Comparison of ENCODE assay signal across 10 cellular contexts in the genomic region with DNA sequence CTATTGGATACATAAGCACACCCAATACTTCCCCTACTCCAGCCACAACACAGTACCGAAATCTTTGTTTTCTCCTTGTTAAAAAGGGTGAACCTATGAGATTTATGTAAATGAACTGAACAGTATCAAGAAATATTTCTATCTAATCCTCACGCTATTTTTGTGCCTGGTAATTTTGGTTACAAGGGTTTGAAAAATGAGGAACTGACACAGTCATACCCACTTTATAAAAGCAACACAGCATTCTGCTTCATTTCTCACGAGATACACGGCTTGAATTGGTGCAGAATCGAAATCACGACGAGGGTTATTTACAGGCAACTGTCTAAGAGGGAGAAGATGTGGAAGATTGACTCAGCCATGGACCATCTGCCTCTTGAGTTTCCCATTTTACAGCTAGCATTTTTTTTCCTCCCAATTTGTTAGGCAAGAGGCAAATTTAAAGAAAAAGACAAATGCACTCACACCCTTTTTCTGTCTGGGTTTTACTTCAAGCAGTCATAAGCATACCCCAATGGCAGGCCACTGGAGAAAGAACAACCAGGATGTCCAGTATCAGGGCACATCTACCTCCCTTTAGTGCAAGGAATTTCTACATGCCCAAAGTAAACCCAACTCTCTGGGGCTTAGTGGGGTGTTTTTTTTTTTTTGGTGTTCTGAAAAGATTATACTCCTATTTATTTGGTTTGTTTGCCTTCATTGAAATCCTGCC.
DNase-seq lines count a peak whose midpoint lies in the region; ATAC-seq, FAIRE-seq and TF ChIP-seq lines count a peak whose summit lies in the region.
"Had no signal": no experiment of that assay in that cellular context is flagged by ENCODE, and none has a peak within 500 bp of the region (broad histone marks: within the 10 kb centered on the region; RNA-seq: fewer than 3 reads in every experiment).

No MANE protein-coding gene starts in this region.

- SMC1A ChIA-PET in GM12878 (lab: Charles Lee; ENCODE audit: uncharacterized antibody, unreplicated experiment), result interaction anchor here (0.8 to 1.9 kb wide), 5 partner anchors 12 to 456 kb away, joined by 3 to 6 read pairs (median 5); no protein-coding TSS in a partner anchor

- ATAC-seq in GM21576 (IDR thresholded peaks at IDR 0.05; ENCODE audit: unreplicated experiment) (peak; percentile 86), HG03378 (IDR thresholded peaks at IDR 0.05; ENCODE audit: unreplicated experiment) (peak; percentile 94), GM12878 (peak; percentile 88)
- ATAC-seq in activated CD8-positive, alpha-beta T cell treated with anti-CD3 and anti-CD28 coated beads for 36 hours, result no peak
- no peak for ATAC-seq in activated T-helper 17 cell treated with anti-CD3 and anti-CD28 coated beads, Interleukin-2, amount 50 U/mL, for 72 hours (replicated peaks)
- ATAC-seq: HepG2 had no signal

- H3K27me3 ChIP-seq in GM12878 (replicated peaks in 1 of 2; ENCODE audit: control insufficient read depth in 2 of 2, insufficient read depth in 2 of 2, low read length in 1 of 2), result no peaks in the 10 kb centered on the region

- CTCF ChIA-PET in GM12878 (lab: Yijun Ruan, JAX), result interaction anchor here (0.6 to 2.5 kb wide), 2 partner anchors 123 to 684 kb away, joined by 3 to 7 read pairs; no protein-coding TSS in a partner anchor
- CTCF ChIA-PET in activated CD8-positive, alpha-beta T cell treated with anti-CD3 and anti-CD28 coated beads for 36 hours (lab: Charles Lee), result no interaction called here

- no peaks in the 10 kb centered on the region for H3K79me2 ChIP-seq in GM12878 (ENCODE audit: control insufficient read depth, insufficient read depth, low read length)

- H3K4me3 ChIP-seq in GM12878, result no peak overlapping the region

- H3K9me3 ChIP-seq in GM12878 (replicated peaks; ENCODE audit: control insufficient read depth, insufficient read depth, low read length), result no peaks in the 10 kb centered on the region; the same call in 2 of the 3 replicates

- H3K36me3 Mint-ChIP-seq in activated CD8-positive, alpha-beta T cell treated with anti-CD3 and anti-CD28 coated beads for 36 hours (ENCODE audit: low read depth), result no peaks in the 10 kb centered on the region
- no peaks in the 10 kb centered on the region for H3K36me3 Mint-ChIP-seq in activated T-helper 17 cell treated with anti-CD3 and anti-CD28 coated beads, Interleukin-2, amount 50 U/mL, for 72 hours (ENCODE audit: low read depth)
- H3K36me3 Mint-ChIP-seq in activated CD4-positive, alpha-beta T cell treated with anti-CD3 and anti-CD28 coated beads, Interleukin-2, amount 10 ng/mL, durations not matched to agents 24 days and 14 days (ENCODE audit: low read depth), result no peaks in the 10 kb centered on the region

- peaks cover 1% of the 10 kb centered on the region for H3K27me3 Mint-ChIP-seq in activated CD8-positive, alpha-beta T cell treated with anti-CD3 and anti-CD28 coated beads for 36 hours
- H3K27me3 Mint-ChIP-seq in activated T-helper 17 cell treated with anti-CD3 and anti-CD28 coated beads, Interleukin-2, amount 50 U/mL, for 72 hours, result no peaks in the 10 kb centered on the region
- H3K27me3 Mint-ChIP-seq in activated CD4-positive, alpha-beta T cell treated with anti-CD3 and anti-CD28 coated beads, Interleukin-2, amount 10 ng/mL, durations not matched to agents 24 days and 14 days, result no peaks in the 10 kb centered on the region

- H3K4me1 ChIP-seq in GM12878 (ENCODE audit: control insufficient read depth, insufficient read depth, low read length), result peaks cover 15% of the 10 kb centered on the region; the same call in 1 of the 2 replicates

- intact Hi-C loops in GM12878 (cut with micrococcal nuclease; ENCODE audit: unreplicated experiment), result loop anchor here (5.0 kb wide), 1 partner anchor 107 kb away; a partner anchor contains a TSS
- intact Hi-C loops in activated CD8-positive, alpha-beta T cell treated with anti-CD3 and anti-CD28 coated beads for 36 hours (cut with micrococcal nuclease), result no loop called here
- intact Hi-C loops in activated CD4-positive, alpha-beta T cell treated with anti-CD3 and anti-CD28 coated beads, Interleukin-2, amount 10 ng/mL, durations not matched to agents 24 days and 14 days (cut with micrococcal nuclease), result no loop called here

- no peak for TF ChIP-seq CTCF in GM12878 (IDR thresholded peaks at IDR 0.05 in 2 of 3, conservative IDR thresholded peaks at IDR 0.05 in 1 of 3; ENCODE audit: control insufficient read depth in 2 of 3, extremely low read depth in 1 of 3, insufficient read depth in 1 of 3, low read depth in 3 of 3, low read length in 3 of 3)
- TF ChIP-seq CTCF in activated CD8-positive, alpha-beta T cell treated with anti-CD3 and anti-CD28 coated beads for 36 hours (IDR thresholded peaks at IDR 0.05), result no peak

- no peaks in the 10 kb centered on the region for H3K4me1 Mint-ChIP-seq in activated CD8-positive, alpha-beta T cell treated with anti-CD3 and anti-CD28 coated beads for 36 hours (ENCODE audit: low read depth)
- H3K4me1 Mint-ChIP-seq in activated T-helper 17 cell treated with anti-CD3 and anti-CD28 coated beads, Interleukin-2, amount 50 U/mL, for 72 hours, result no peaks in the 10 kb centered on the region
- H3K4me1 Mint-ChIP-seq in activated CD4-positive, alpha-beta T cell treated with anti-CD3 and anti-CD28 coated beads, Interleukin-2, amount 10 ng/mL, durations not matched to agents 24 days and 14 days, result no peaks in the 10 kb centered on the region

- DNase-seq in GM18507 (ENCODE audit: extremely low spot score, insufficient read length, low read depth) (peak; percentile 28), GM12878 (ENCODE audit: low read depth, low spot score) (peak; percentile 71), HTR-8/SVneo (ENCODE audit: insufficient read length, low spot score) (no peak)
- DNase-seq in activated CD8-positive, alpha-beta T cell treated with anti-CD3 and anti-CD28 coated beads for 36 hours, result no peak
- no peak for DNase-seq in activated CD4-positive, alpha-beta T cell treated with anti-CD3 and anti-CD28 coated beads, Interleukin-2, amount 10 ng/mL, durations not matched to agents 24 days and 14 days
- DNase-seq: activated T-cell treated with anti-CD3 and anti-CD28 coated beads for 4 hours had no signal

- no peak overlapping the region for H3K27ac ChIP-seq in GM12878 (ENCODE audit: control insufficient read depth, insufficient read depth)

- H3K36me3 ChIP-seq in GM12878 (ENCODE audit: control insufficient read depth in 2 of 2, insufficient read depth in 2 of 2, low read length in 1 of 2), result no peaks in the 10 kb centered on the region

- 0% methylated on average over 7 of the region's 7 CpGs for WGBS in GM12878 (ENCODE audit: insufficient coverage, insufficient replicate concordance, low lambda C conversion rate, missing lambda C conversion rate)

- H3K4me3 Mint-ChIP-seq in activated CD8-positive, alpha-beta T cell treated with anti-CD3 and anti-CD28 coated beads for 36 hours, result no peak overlapping the region
- H3K4me3 Mint-ChIP-seq in activated T-helper 17 cell treated with anti-CD3 and anti-CD28 coated beads, Interleukin-2, amount 50 U/mL, for 72 hours, result no peak overlapping the region
- no peak overlapping the region for H3K4me3 Mint-ChIP-seq in activated CD4-positive, alpha-beta T cell treated with anti-CD3 and anti-CD28 coated beads, Interleukin-2, amount 10 ng/mL, durations not matched to agents 24 days and 14 days

- POLR2A ChIA-PET in GM12878 (lab: Charles Lee), result no interaction called here
- POLR2A ChIA-PET in activated CD8-positive, alpha-beta T cell treated with anti-CD3 and anti-CD28 coated beads for 36 hours (lab: Charles Lee), result no interaction called here

- TF ChIP-seq EP300 in GM12878 (IDR thresholded peaks at IDR 0.05; ENCODE audit: borderline replicate concordance in 1 of 2, control insufficient read depth in 1 of 2, low read depth in 2 of 2, low read length in 2 of 2), result peak in 1 of 2 experiments; percentile 79; a peak in 2 of 4 replicates

- no peak for TF ChIP-seq RAD21 in GM12878 (IDR thresholded peaks at IDR 0.05; ENCODE audit: insufficient read depth, low read depth, low read length)

- no peak for TF ChIP-seq POLR2A in GM12878 (IDR thresholded peaks at IDR 0.05; ENCODE audit: low read depth, low read length)

- no peaks in the 10 kb centered on the region for H3K9me3 Mint-ChIP-seq in activated CD8-positive, alpha-beta T cell treated with anti-CD3 and anti-CD28 coated beads for 36 hours
- peaks cover 4% of the 10 kb centered on the region for H3K9me3 Mint-ChIP-seq in activated T-helper 17 cell treated with anti-CD3 and anti-CD28 coated beads, Interleukin-2, amount 50 U/mL, for 72 hours
- H3K9me3 Mint-ChIP-seq in activated CD4-positive, alpha-beta T cell treated with anti-CD3 and anti-CD28 coated beads, Interleukin-2, amount 10 ng/mL, durations not matched to agents 24 days and 14 days, result no peaks in the 10 kb centered on the region

- H4K20me1 ChIP-seq in GM12878 (ENCODE audit: control insufficient read depth, insufficient read depth), result no peaks in the 10 kb centered on the region

- RAD21 ChIA-PET in GM12878 (lab: Charles Lee; ENCODE audit: unreplicated experiment), result interaction anchor here (0.8 to 2.9 kb wide), 3 partner anchors 106 to 691 kb away, joined by 3 to 11 read pairs (median 9); no protein-coding TSS in a partner anchor

- FAIRE-seq in GM18507 (lab: Jason Lieb, UNC) (peak; percentile 86), GM12878 (lab: Jason Lieb, UNC) (peak; percentile 97), HTR-8/SVneo (lab: Jason Lieb, UNC) (no peak)
- FAIRE-seq: HepG2 had no signal

- H2AFZ ChIP-seq in GM12878 (ENCODE audit: control insufficient read depth, low read depth, low read length), result no peak overlapping the region; the same call in 1 of the 2 replicates

- in situ Hi-C loops in GM12878 (cut with MboI), result no loop called here

- no TSS peak for BruUV-seq in GM12878 (replicated peaks; lab: Mats Ljungman, UMichigan)

- H3K27ac Mint-ChIP-seq in activated CD8-positive, alpha-beta T cell treated with anti-CD3 and anti-CD28 coated beads for 36 hours, result no peak overlapping the region
- H3K27ac Mint-ChIP-seq in activated T-helper 17 cell treated with anti-CD3 and anti-CD28 coated beads, Interleukin-2, amount 50 U/mL, for 72 hours, result no peak overlapping the region
- H3K27ac Mint-ChIP-seq in activated CD4-positive, alpha-beta T cell treated with anti-CD3 and anti-CD28 coated beads, Interleukin-2, amount 10 ng/mL, durations not matched to agents 24 days and 14 days, result no peak overlapping the region

- H3K9ac ChIP-seq in GM12878 (ENCODE audit: control insufficient read depth, insufficient read depth, low read length), result no peak overlapping the region

- H3K4me2 ChIP-seq in GM12878 (ENCODE audit: control insufficient read depth, insufficient read depth), result peak overlapping the region; percentile 63

TF ChIP-seq in GM12878, 131 proteins besides CTCF, POLR2A, EP300 and RAD21 (continues in another document):
- peak; percentile 82 for TF ChIP-seq BCL11A (IDR thresholded peaks at IDR 0.05; ENCODE audit: low read depth, low read length)
- no peak for TF ChIP-seq TCF3 (IDR thresholded peaks at IDR 0.05; ENCODE audit: borderline replicate concordance, insufficient read depth, low read depth, low read length)
- peak; percentile 57 to 71; a peak in 3 of 4 replicates for TF ChIP-seq BHLHE40 (IDR thresholded peaks at IDR 0.05; ENCODE audit: borderline replicate concordance in 1 of 2, low read depth in 2 of 2, low read length in 1 of 2)
- no peak for TF ChIP-seq TARDBP (IDR thresholded peaks at IDR 0.05; ENCODE audit: borderline replicate concordance)
- no peak for TF ChIP-seq PAX8 (IDR thresholded peaks at IDR 0.05)

Comparison
In these comparisons a context has a peak if more than half of its experiments do, and no peak if none do; other contexts are left out.
1. DNase-seq: peak in GM18507 (single experiment) and GM12878 (single experiment); none in activated CD8-positive, alpha-beta T cell treated with anti-CD3 and anti-CD28 coated beads for 36 hours (single experiment), activated CD4-positive, alpha-beta T cell treated with anti-CD3 and anti-CD28 coated beads, Interleukin-2, amount 10 ng/mL, durations not matched to agents 24 days and 14 days (single experiment) and HTR-8/SVneo (single experiment).
2. ATAC-seq: peak in GM21576 (single experiment), HG03378 (single experiment) and GM12878 (single experiment); none in activated CD8-positive, alpha-beta T cell treated with anti-CD3 and anti-CD28 coated beads for 36 hours (single experiment) and activated T-helper 17 cell treated with anti-CD3 and anti-CD28 coated beads, Interleukin-2, amount 50 U/mL, for 72 hours (single experiment).